15 cellular contexts compared by ENCODE assay signal in genomic region chr11:89877511-89877910, GRCh38. TPM values are rescaled to one million over a fixed set of nuclear protein-coding genes. Genes with fewer than 3 reads are reported as not detected.
"Had no signal": no experiment of that assay in that cellular context is flagged by ENCODE, and none has a peak within 500 bp of the region (broad histone marks: within the 10 kb centered on the region; RNA-seq: fewer than 3 reads in every experiment).

No MANE protein-coding gene starts in this region.

RNA-seq across cellular contexts. Expression of gene TRIM64B, which starts 0.8 kb away (rescaled TPM):
- total RNA-seq: activated B cell treated with CpG ODN at 0.5 μM for 24 hours; activated CD4-positive, alpha-beta memory T cell treated with anti-CD3 and anti-CD28 coated beads for 36 hours; activated CD4-positive, alpha-beta memory T cell treated with anti-CD3 and anti-CD28 coated beads, Interleukin-2, amount 10 ng/mL, durations not matched to agents 7 days and 5 days; activated CD4-positive, alpha-beta T cell treated with anti-CD3 and anti-CD28 coated beads for 36 hours; activated CD4-positive, alpha-beta T cell treated with anti-CD3 and anti-CD28 coated beads, Interleukin-2, amount 10 ng/mL, durations not matched to agents 24 days and 14 days; activated CD4-positive, alpha-beta T cell treated with anti-CD3 and anti-CD28 coated beads, Interleukin-2, amount 10 ng/mL, durations not matched to agents 7 days and 5 days; activated CD8-positive, alpha-beta memory T cell treated with anti-CD3 and anti-CD28 coated beads for 36 hours; activated CD8-positive, alpha-beta memory T cell treated with anti-CD3 and anti-CD28 coated beads, Interleukin-2, amount 10 ng/mL, durations not matched to agents 7 days and 5 days; activated CD8-positive, alpha-beta T cell treated with anti-CD3 and anti-CD28 coated beads for 36 hours; activated CD8-positive, alpha-beta T cell treated with anti-CD3 and anti-CD28 coated beads, Interleukin-2, amount 10 ng/mL, durations not matched to agents 7 days and 5 days; T-cell; T-helper 1 cell treated with Interleukin-12 subunit alpha and Interleukin-12 subunit beta and Interleukin-4 antibody, amounts not matched to agents 30 ng/mL and 1 ng/mL, for 36 hours; T-helper 17 cell; T-helper 2 cell treated with Interferon-gamma antibody and Interleukin-4, amounts not matched to agents 100 ng/mL and 5 ng/mL, for 36 hours; WTC11 had no signal

RNA-seq across cellular contexts. Expression of gene TRIM49D1, which starts 44.5 kb away (rescaled TPM):
- total RNA-seq: activated B cell treated with CpG ODN at 0.5 μM for 24 hours; activated CD4-positive, alpha-beta memory T cell treated with anti-CD3 and anti-CD28 coated beads for 36 hours; activated CD4-positive, alpha-beta memory T cell treated with anti-CD3 and anti-CD28 coated beads, Interleukin-2, amount 10 ng/mL, durations not matched to agents 7 days and 5 days; activated CD4-positive, alpha-beta T cell treated with anti-CD3 and anti-CD28 coated beads for 36 hours; activated CD4-positive, alpha-beta T cell treated with anti-CD3 and anti-CD28 coated beads, Interleukin-2, amount 10 ng/mL, durations not matched to agents 24 days and 14 days; activated CD4-positive, alpha-beta T cell treated with anti-CD3 and anti-CD28 coated beads, Interleukin-2, amount 10 ng/mL, durations not matched to agents 7 days and 5 days; activated CD8-positive, alpha-beta memory T cell treated with anti-CD3 and anti-CD28 coated beads for 36 hours; activated CD8-positive, alpha-beta memory T cell treated with anti-CD3 and anti-CD28 coated beads, Interleukin-2, amount 10 ng/mL, durations not matched to agents 7 days and 5 days; activated CD8-positive, alpha-beta T cell treated with anti-CD3 and anti-CD28 coated beads for 36 hours; activated CD8-positive, alpha-beta T cell treated with anti-CD3 and anti-CD28 coated beads, Interleukin-2, amount 10 ng/mL, durations not matched to agents 7 days and 5 days; T-cell; T-helper 1 cell treated with Interleukin-12 subunit alpha and Interleukin-12 subunit beta and Interleukin-4 antibody, amounts not matched to agents 30 ng/mL and 1 ng/mL, for 36 hours; T-helper 17 cell; T-helper 2 cell treated with Interferon-gamma antibody and Interleukin-4, amounts not matched to agents 100 ng/mL and 5 ng/mL, for 36 hours; WTC11 had no signal

RNA-seq across cellular contexts. Expression of gene TRIM49D2, which starts 46.4 kb away (rescaled TPM):
- total RNA-seq: activated B cell treated with CpG ODN at 0.5 μM for 24 hours; activated CD4-positive, alpha-beta memory T cell treated with anti-CD3 and anti-CD28 coated beads for 36 hours; activated CD4-positive, alpha-beta memory T cell treated with anti-CD3 and anti-CD28 coated beads, Interleukin-2, amount 10 ng/mL, durations not matched to agents 7 days and 5 days; activated CD4-positive, alpha-beta T cell treated with anti-CD3 and anti-CD28 coated beads for 36 hours; activated CD4-positive, alpha-beta T cell treated with anti-CD3 and anti-CD28 coated beads, Interleukin-2, amount 10 ng/mL, durations not matched to agents 24 days and 14 days; activated CD4-positive, alpha-beta T cell treated with anti-CD3 and anti-CD28 coated beads, Interleukin-2, amount 10 ng/mL, durations not matched to agents 7 days and 5 days; activated CD8-positive, alpha-beta memory T cell treated with anti-CD3 and anti-CD28 coated beads for 36 hours; activated CD8-positive, alpha-beta memory T cell treated with anti-CD3 and anti-CD28 coated beads, Interleukin-2, amount 10 ng/mL, durations not matched to agents 7 days and 5 days; activated CD8-positive, alpha-beta T cell treated with anti-CD3 and anti-CD28 coated beads for 36 hours; activated CD8-positive, alpha-beta T cell treated with anti-CD3 and anti-CD28 coated beads, Interleukin-2, amount 10 ng/mL, durations not matched to agents 7 days and 5 days; T-cell; T-helper 1 cell treated with Interleukin-12 subunit alpha and Interleukin-12 subunit beta and Interleukin-4 antibody, amounts not matched to agents 30 ng/mL and 1 ng/mL, for 36 hours; T-helper 17 cell; T-helper 2 cell treated with Interferon-gamma antibody and Interleukin-4, amounts not matched to agents 100 ng/mL and 5 ng/mL, for 36 hours; WTC11 had no signal
